In genomic region chr4:6991771-6992557, GRCh38 we compare ENCODE assay signal across 9 cellular contexts. TPM values are rescaled to one million over a fixed set of nuclear protein-coding genes. Genes with fewer than 3 reads are reported as not detected.
DNase-seq lines count a peak whose midpoint lies in the region; ATAC-seq, FAIRE-seq and TF ChIP-seq lines count a peak whose summit lies in the region.
"Had no signal": no experiment of that assay in that cellular context is flagged by ENCODE, and none has a peak within 500 bp of the region (broad histone marks: within the 10 kb centered on the region; RNA-seq: fewer than 3 reads in every experiment).

No MANE protein-coding gene starts in this region.

- H3K9me3 ChIP-seq in right atrium auricular region (no peaks in the 10 kb centered on the region), adipocyte (ENCODE audit: control insufficient read depth, low read length) (no peaks in the 10 kb centered on the region), kidney (ENCODE audit: control insufficient read depth in 1 of 2, low read length in 2 of 2) (no peaks in the 10 kb centered on the region), vagina (no peaks in the 10 kb centered on the region)
- H3K9me3 ChIP-seq: ovary had no signal

- H3K27me3 ChIP-seq in right atrium auricular region (no peaks in the 10 kb centered on the region), adipocyte (replicated peaks; ENCODE audit: control insufficient read depth, insufficient read depth, low read length) (no peaks in the 10 kb centered on the region), vagina (no peaks in the 10 kb centered on the region)
- H3K27me3 ChIP-seq: ovary had no signal

- TF ChIP-seq POLR2A in vagina (IDR thresholded peaks at IDR 0.05) = no peak

- no peak for ATAC-seq in Right ventricle myocardium inferior

- TF ChIP-seq CTCF in right atrium auricular region (IDR thresholded peaks at IDR 0.05) (no peak), kidney (IDR thresholded peaks at IDR 0.05; ENCODE audit: borderline replicate concordance, extremely low read depth, insufficient read depth) (no peak), vagina (IDR thresholded peaks at IDR 0.05) (no peak)

- H3K4me3 ChIP-seq in right atrium auricular region (peak overlapping the region in 1 of 2 donors; percentile 9), adipocyte (ENCODE audit: low read length) (peak overlapping the region; percentile 70), kidney (ENCODE audit: low read length in 2 of 2) (no peak overlapping the region), vagina (peak overlapping the region in 1 of 2 donors; percentile 12)
- H3K4me3 ChIP-seq: ovary had no signal

- no peak for DNase-seq in right atrium auricular region (ENCODE audit: low spot score)
- no peak for DNase-seq in Right ventricle myocardium inferior (ENCODE audit: missing footprints)
- DNase-seq in adipocyte (ENCODE audit: low read depth) = peak; percentile 84
- DNase-seq in kidney = no peak
- no peak for DNase-seq in vagina (ENCODE audit: extremely low spot score in 2 of 2)
- DNase-seq in HT-29 (ENCODE audit: low spot score) = no peak
- no peak for DNase-seq in GM19239 (ENCODE audit: insufficient read length, low spot score)
- DNase-seq in activated naive CD4-positive, alpha-beta T cell treated with anti-CD3 and anti-CD28 coated beads, Interleukin-2, amount 50 U/mL, for 16 hours = no peak

- no peak for FAIRE-seq in kidney (lab: Jason Lieb, UNC)
- FAIRE-seq in GM19239 (lab: Jason Lieb, UNC) = no peak

- H3K36me3 ChIP-seq in right atrium auricular region (peaks cover 28% of the 10 kb centered on the region), adipocyte (ENCODE audit: control insufficient read depth, insufficient read depth, low read length, severe bottlenecking) (peaks cover 20% of the 10 kb centered on the region), kidney (ENCODE audit: control insufficient read depth in 1 of 2, insufficient read depth in 2 of 2, low read length in 2 of 2) (peaks cover 6 to 16% of the 10 kb centered on the region in 2 donors), vagina (peaks cover 0 to 28% of the 10 kb centered on the region in 2 donors)
- H3K36me3 ChIP-seq: ovary had no signal

- H3K9ac ChIP-seq in adipocyte (ENCODE audit: low read length) (peak overlapping the region; percentile 78), kidney (ENCODE audit: low read length in 2 of 2) (no peak overlapping the region)

- intact Hi-C loops in Right ventricle myocardium inferior (cut with DNase I) = no loop called here
- intact Hi-C loops in kidney (cut with DNase I) = no loop called here
- intact Hi-C loops in vagina (cut with DNase I) = loop anchor here (10.0 kb wide), 1 partner anchor 77 kb away; no protein-coding TSS in a partner anchor

- H3K27ac ChIP-seq in right atrium auricular region (peak overlapping the region; percentile 1 to 2), kidney (ENCODE audit: low read depth in 2 of 2, low read length in 2 of 2) (peak overlapping the region; percentile 40 to 54), vagina (peak overlapping the region; percentile 51)
- H3K27ac ChIP-seq: ovary had no signal

- H3K4me1 ChIP-seq in right atrium auricular region = peaks cover 0 to 45% of the 10 kb centered on the region in 2 donors
- peaks cover 28% of the 10 kb centered on the region for H3K4me1 ChIP-seq in adipocyte (ENCODE audit: control insufficient read depth, insufficient read depth, low read length)
- peaks cover 19 to 38% of the 10 kb centered on the region in 2 donors for H3K4me1 ChIP-seq in kidney (ENCODE audit: control insufficient read depth in 1 of 2, insufficient read depth in 1 of 2, low read depth in 1 of 2, low read length in 2 of 2)
- H3K4me1 ChIP-seq in vagina = peaks cover 54% of the 10 kb centered on the region

RNA-seq across cellular contexts. Expression of gene TADA2B, which starts 51.2 kb away (rescaled TPM):
- 10 to 100 TPM; 20.8 to 27.0 TPM for total RNA-seq in right atrium auricular region
- 33.3 TPM for total RNA-seq in Right ventricle myocardium inferior
- total RNA-seq in kidney = 30.5 TPM
- polyA plus RNA-seq in kidney (ENCODE audit: insufficient read depth, low read depth, low replicate concordance) = 14.2 TPM
- total RNA-seq in vagina = 12.0 TPM
- 13.1 and 14.2 TPM in 2 replicates for total RNA-seq in HT-29 (2014; rRNA removed; shearing (Covaris generic))
